Comparison of ENCODE assay signal across 1 cellular context in the genomic region with DNA sequence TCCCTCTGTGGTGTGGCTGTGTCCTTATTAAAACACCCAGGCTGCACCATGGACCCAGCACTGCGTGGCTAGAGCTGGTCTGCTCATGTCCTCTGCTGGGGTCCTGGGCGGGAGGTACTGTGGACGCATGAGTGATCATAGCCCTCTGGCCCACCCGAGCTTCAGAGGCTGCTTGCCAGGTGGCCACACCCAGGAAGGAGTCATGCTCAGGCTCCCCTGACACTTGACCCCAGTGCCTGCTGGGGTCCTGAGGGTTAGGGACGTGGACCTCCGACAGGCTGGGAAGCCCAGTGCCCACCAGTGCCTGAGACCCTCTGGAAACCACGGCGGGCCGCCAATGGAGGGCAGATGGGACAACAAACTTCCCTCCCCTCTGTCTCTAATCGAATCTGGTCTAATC.
TF ChIP-seq lines count a peak whose summit lies in the region.

No MANE protein-coding gene starts in this region.

TF ChIP-seq in H1, 55 proteins besides CTCF, POLR2A, EP300 and RAD21:
- TF ChIP-seq BACH1 (IDR thresholded peaks at IDR 0.05; ENCODE audit: low read length) (no peak), CHD1 (IDR thresholded peaks at IDR 0.05; ENCODE audit: low read depth, low read length) (no peak), RNF2 (IDR thresholded peaks at IDR 0.05; ENCODE audit: borderline replicate concordance, low read depth, low read length, missing control alignments, poor library complexity, severe bottlenecking) (no peak), RBBP5 (IDR thresholded peaks at IDR 0.05; ENCODE audit: borderline replicate concordance, low read depth, low read length) (no peak), JUND (IDR thresholded peaks at IDR 0.05; ENCODE audit: low read length) (no peak), FOSL1 (IDR thresholded peaks at IDR 0.05; ENCODE audit: insufficient read depth, low read depth, low read length) (no peak), CBX8 (IDR thresholded peaks at IDR 0.05; ENCODE audit: borderline replicate concordance, low read depth, low read length) (no peak), JUN (IDR thresholded peaks at IDR 0.05; ENCODE audit: low read depth, low read length) (no peak), CREB1 (IDR thresholded peaks at IDR 0.05) (no peak), ZNF274 (IDR thresholded peaks at IDR 0.05; ENCODE audit: borderline replicate concordance, extremely low read depth, low read length) (no peak), KDM1A (IDR thresholded peaks at IDR 0.05; ENCODE audit: borderline replicate concordance, low read length) (no peak)
- TF ChIP-seq, protein P1, sequence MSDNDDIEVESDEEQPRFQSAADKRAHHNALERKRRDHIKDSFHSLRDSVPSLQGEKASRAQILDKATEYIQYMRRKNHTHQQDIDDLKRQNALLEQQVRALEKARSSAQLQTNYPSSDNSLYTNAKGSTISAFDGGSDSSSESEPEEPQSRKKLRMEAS (IDR thresholded peaks at IDR 0.05), result no peak
- TF ChIP-seq, protein P2, sequence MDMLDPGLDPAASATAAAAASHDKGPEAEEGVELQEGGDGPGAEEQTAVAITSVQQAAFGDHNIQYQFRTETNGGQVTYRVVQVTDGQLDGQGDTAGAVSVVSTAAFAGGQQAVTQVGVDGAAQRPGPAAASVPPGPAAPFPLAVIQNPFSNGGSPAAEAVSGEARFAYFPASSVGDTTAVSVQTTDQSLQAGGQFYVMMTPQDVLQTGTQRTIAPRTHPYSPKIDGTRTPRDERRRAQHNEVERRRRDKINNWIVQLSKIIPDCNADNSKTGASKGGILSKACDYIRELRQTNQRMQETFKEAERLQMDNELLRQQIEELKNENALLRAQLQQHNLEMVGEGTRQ (IDR thresholded peaks at IDR 0.05; ENCODE audit: low read length), result no peak
